In genomic region chr12:102957339-102958050, GRCh38 we compare ENCODE assay signal across 8 cellular contexts. TPM values are rescaled to one million over a fixed set of nuclear protein-coding genes. Genes with fewer than 3 reads are reported as not detected.
A peak's percentile ranks its signal among the peaks of the same experiment; 100 is the strongest.
DNase-seq lines count a peak whose midpoint lies in the region; ATAC-seq and TF ChIP-seq lines count a peak whose summit lies in the region.

Gene ASCL1 (plus strand): TSS chr12:102957674. CDS start chr12:102958245, 571 bp downstream.

- H3K36me3 Mint-ChIP-seq in activated T-cell treated with anti-CD3 and anti-CD28 coated beads, Interleukin-2, amount 50 U/mL, for 4 hours (ENCODE audit: insufficient read depth): no peaks in the 10 kb centered on the region

- no peak for ATAC-seq in activated T-cell treated with anti-CD3 and anti-CD28 coated beads, Interleukin-2, amount 50 U/mL, for 4 hours
- ATAC-seq in gastrocnemius medialis: no peak

- H3K36me3 ChIP-seq in WERI-Rb-1 (no peaks in the 10 kb centered on the region), gastrocnemius medialis (no peaks in the 10 kb centered on the region)

- H3K4me3 ChIP-seq in WERI-Rb-1 (ENCODE audit: low read depth, low read length) (peak within 1 kb of the TSS; percentile 48), gastrocnemius medialis (peak within 1 kb of the TSS; percentile 25 to 46 (median 38))

- no peaks in the 10 kb centered on the region for H3K9me3 Mint-ChIP-seq in activated T-cell treated with anti-CD3 and anti-CD28 coated beads, Interleukin-2, amount 50 U/mL, for 4 hours

- no peak within 1 kb of the TSS for H3K27ac ChIP-seq in WERI-Rb-1
- H3K27ac ChIP-seq in gastrocnemius medialis: no peak within 1 kb of the TSS

- peaks cover 82% of the 10 kb centered on the region for H3K27me3 Mint-ChIP-seq in activated T-cell treated with anti-CD3 and anti-CD28 coated beads, Interleukin-2, amount 50 U/mL, for 4 hours (ENCODE audit: low read depth)

- TF ChIP-seq POLR2A in gastrocnemius medialis (IDR thresholded peaks at IDR 0.05): no peak

- H3K4me1 Mint-ChIP-seq in activated T-cell treated with anti-CD3 and anti-CD28 coated beads, Interleukin-2, amount 50 U/mL, for 4 hours (ENCODE audit: low read depth): peaks cover 12% of the 10 kb centered on the region

- peaks cover 0 to 12% of the 10 kb centered on the region in 2 donors for H3K4me1 ChIP-seq in gastrocnemius medialis

- DNase-seq in activated T-cell treated with anti-CD3 and anti-CD28 coated beads, Interleukin-2, amount 50 U/mL, for 4 hours: no peak
- DNase-seq in activated T-cell treated with anti-CD3 and anti-CD28 coated beads, Interleukin-2, amount 50 U/mL, for 48 hours: no peak
- DNase-seq in HuH-7 (ENCODE audit: low spot score) (peak; percentile 57), WERI-Rb-1 (no peak), head of caudate nucleus (peak in 36 of 42 donors; percentile 9 to 79 (median 58)), gastrocnemius medialis (no peak), NCI-H524 treated with DMSO at 0.1 percent for 48 hours (lab: John Stamatoyannopoulos, UW) (no peak), KG1 (lab: John Stamatoyannopoulos, UW) (no peak)

- intact Hi-C loops in head of caudate nucleus (cut with DNase I) (no loop called here), gastrocnemius medialis (cut with DNase I; ENCODE audit: low total_unique reads) (no loop called here)

- H3K27me3 ChIP-seq in WERI-Rb-1 (ENCODE audit: insufficient read depth, low read depth, severe bottlenecking) (peaks cover 15% of the 10 kb centered on the region), gastrocnemius medialis (peaks cover 75 to 79% (median 76%) of the 10 kb centered on the region in 3 donors)

- H3K9me3 ChIP-seq in WERI-Rb-1 (ENCODE audit: severe bottlenecking): no peaks in the 10 kb centered on the region
- H3K9me3 ChIP-seq in gastrocnemius medialis: no peaks in the 10 kb centered on the region

- peak within 1 kb of the TSS; percentile 71 for H3K4me3 Mint-ChIP-seq in activated T-cell treated with anti-CD3 and anti-CD28 coated beads, Interleukin-2, amount 50 U/mL, for 4 hours

- in situ Hi-C loops in gastrocnemius medialis (cut with MboI; ENCODE audit: low sequenced_read_pairs in 4 of 4): no loop called here

- TF ChIP-seq CTCF in WERI-Rb-1 (IDR thresholded peaks at IDR 0.05; ENCODE audit: low read depth, low read length): no peak
- TF ChIP-seq CTCF in gastrocnemius medialis (IDR thresholded peaks at IDR 0.05 in 4 of 5, conservative IDR thresholded peaks at IDR 0.05 in 1 of 5): no peak

RNA-seq across cellular contexts. Expression of gene ASCL1, which starts in this region (rescaled TPM):
- total RNA-seq in activated T-cell treated with anti-CD3 and anti-CD28 coated beads, Interleukin-2, amount 50 U/mL, for 4 hours: not detected
- under 1 TPM in 1 of 4 donors, not detected in 3; 0.20 TPM for total RNA-seq in gastrocnemius medialis

Comparison
In these comparisons a context has a peak if more than half of its experiments do, and no peak if none do; other contexts are left out.
1. DNase-seq: peak in HuH-7 (single experiment) and head of caudate nucleus (36 of 42); none in activated T-cell treated with anti-CD3 and anti-CD28 coated beads, Interleukin-2, amount 50 U/mL, for 4 hours (single experiment), activated T-cell treated with anti-CD3 and anti-CD28 coated beads, Interleukin-2, amount 50 U/mL, for 48 hours (0 of 2), WERI-Rb-1 (single experiment), gastrocnemius medialis (0 of 2), NCI-H524 treated with DMSO at 0.1 percent for 48 hours (single experiment) and KG1 (single experiment).